Comparison of ENCODE assay signal across 8 cellular contexts in genomic region chr17:38606646-38607611, GRCh38. TPM values are rescaled to one million over a fixed set of nuclear protein-coding genes. Genes with fewer than 3 reads are reported as not detected.
DNase-seq lines count a peak whose midpoint lies in the region; ATAC-seq and TF ChIP-seq lines count a peak whose summit lies in the region.

No MANE protein-coding gene starts in this region.

- peak overlapping the region; percentile 25 to 48 for H3K4me3 ChIP-seq in body of pancreas
- peak overlapping the region in 3 of 4 donors; percentile 54 to 76 (median 60) for H3K4me3 ChIP-seq in upper lobe of left lung
- H3K4me3 ChIP-seq in gastroesophageal sphincter, result peak overlapping the region in 1 of 2 donors; percentile 62

- TF ChIP-seq CTCF in body of pancreas (IDR thresholded peaks at IDR 0.05) (no peak), upper lobe of left lung (IDR thresholded peaks at IDR 0.05) (peak in 1 of 6 experiments; percentile 16), gastroesophageal sphincter (IDR thresholded peaks at IDR 0.05) (no peak)

- peak; percentile 59 for ATAC-seq in body of pancreas
- ATAC-seq in upper lobe of left lung (ENCODE audit: low FRiP score in 2 of 2), result no peak
- ATAC-seq in gastroesophageal sphincter, result no peak
- no peak for ATAC-seq in GM18907 (IDR thresholded peaks at IDR 0.05; ENCODE audit: unreplicated experiment)
- ATAC-seq in GM19463 (IDR thresholded peaks at IDR 0.05; ENCODE audit: unreplicated experiment), result no peak

- H3K27ac Mint-ChIP-seq in activated T-cell treated with anti-CD3 and anti-CD28 coated beads, Interleukin-2, amount 50 U/mL, for 24 hours, result no peak overlapping the region

- TF ChIP-seq POLR2A in body of pancreas (IDR thresholded peaks at IDR 0.05), result peak in 2 of 3 donors; percentile 45
- no peak for TF ChIP-seq POLR2A in upper lobe of left lung (IDR thresholded peaks at IDR 0.05)
- TF ChIP-seq POLR2A in gastroesophageal sphincter (IDR thresholded peaks at IDR 0.05), result no peak

- WGBS in body of pancreas, 2 donors, result 12 to 18% methylated on average over 8 to 25 of the region's 30 CpGs
- 7 to 14% methylated on average over 13 to 29 of the region's 30 CpGs for WGBS in upper lobe of left lung, 2 donors
- 17 to 22% methylated on average over 1 to 3 of the region's 30 CpGs for WGBS in gastroesophageal sphincter (ENCODE audit: low coverage in 1 of 2), 2 donors

- no peaks in the 10 kb centered on the region for H3K36me3 ChIP-seq in body of pancreas (replicated peaks in 1 of 2; ENCODE audit: insufficient read depth in 1 of 2, low read depth in 2 of 2)
- no peaks in the 10 kb centered on the region for H3K36me3 ChIP-seq in upper lobe of left lung
- no peaks in the 10 kb centered on the region for H3K36me3 ChIP-seq in gastroesophageal sphincter

- H3K9me3 ChIP-seq in body of pancreas (no peaks in the 10 kb centered on the region), upper lobe of left lung (no peaks in the 10 kb centered on the region), gastroesophageal sphincter (peaks cover 0 to 5% (median 0%) of the 10 kb centered on the region in 3 donors)

- peaks cover 81% of the 10 kb centered on the region for H3K27me3 Mint-ChIP-seq in activated T-cell treated with anti-CD3 and anti-CD28 coated beads, Interleukin-2, amount 50 U/mL, for 24 hours

- no peaks in the 10 kb centered on the region for H3K36me3 Mint-ChIP-seq in activated T-cell treated with anti-CD3 and anti-CD28 coated beads, Interleukin-2, amount 50 U/mL, for 24 hours (ENCODE audit: low read depth)

- H3K4me3 Mint-ChIP-seq in activated T-cell treated with anti-CD3 and anti-CD28 coated beads, Interleukin-2, amount 50 U/mL, for 24 hours, result peak overlapping the region; percentile 69

- H3K27me3 ChIP-seq in body of pancreas (no peaks in the 10 kb centered on the region), upper lobe of left lung (peaks cover 2 to 45% (median 27%) of the 10 kb centered on the region in 4 donors), gastroesophageal sphincter (peaks cover 100% of the 10 kb centered on the region)

- H3K4me1 ChIP-seq in body of pancreas (peaks cover 32% of the 10 kb centered on the region), upper lobe of left lung (peaks cover 11 to 29% (median 16%) of the 10 kb centered on the region in 4 donors), gastroesophageal sphincter (peaks cover 0 to 40% (median 15%) of the 10 kb centered on the region in 3 donors)

- no peak for DNase-seq in activated T-cell treated with anti-CD3 and anti-CD28 coated beads, Interleukin-2, amount 50 U/mL, for 24 hours
- DNase-seq in activated T-cell treated with anti-CD3 and anti-CD28 coated beads for 4 hours, result no peak
- peak; percentile 53 to 77 (median 69) for DNase-seq in body of pancreas
- peak; percentile 95 for DNase-seq in medulla oblongata (ENCODE audit: extremely low spot score)
- DNase-seq in upper lobe of left lung, result no peak

- intact Hi-C loops in body of pancreas (cut with DNase I), result no loop called here

- no peaks in the 10 kb centered on the region for H3K9me3 Mint-ChIP-seq in activated T-cell treated with anti-CD3 and anti-CD28 coated beads, Interleukin-2, amount 50 U/mL, for 24 hours

- peaks cover 10% of the 10 kb centered on the region for H3K4me1 Mint-ChIP-seq in activated T-cell treated with anti-CD3 and anti-CD28 coated beads, Interleukin-2, amount 50 U/mL, for 24 hours (ENCODE audit: low read depth)

- TF ChIP-seq EP300 in upper lobe of left lung (IDR thresholded peaks at IDR 0.05) (no peak), gastroesophageal sphincter (IDR thresholded peaks at IDR 0.05) (no peak)

- H3K27ac ChIP-seq in body of pancreas (peak overlapping the region; percentile 50 to 80 (median 77)), upper lobe of left lung (no peak overlapping the region), gastroesophageal sphincter (peak overlapping the region in 1 of 4 donors; percentile 55)

RNA-seq across cellular contexts. Expression of gene SRCIN1, which starts 1.2 kb away (rescaled TPM):
- 10 to 100 TPM; 11.2 to 19.8 TPM for total RNA-seq in body of pancreas
- 10 to 100 TPM in 2 of 6 donors, 1 to 10 TPM in 4; 1.6 to 16.6 (median 5.6) TPM for total RNA-seq in upper lobe of left lung
- 1 to 10 TPM in 2 of 4 donors, under 1 TPM in 2; 0.67 to 2.6 (median 1.5) TPM for total RNA-seq in gastroesophageal sphincter

Comparison
In these comparisons a context has a peak if more than half of its experiments do, and no peak if none do; other contexts are left out.
1. DNase-seq: peak in body of pancreas (4 of 4) and medulla oblongata (single experiment); none in activated T-cell treated with anti-CD3 and anti-CD28 coated beads, Interleukin-2, amount 50 U/mL, for 24 hours (single experiment), activated T-cell treated with anti-CD3 and anti-CD28 coated beads for 4 hours (single experiment) and upper lobe of left lung (0 of 2).
2. H3K27ac ChIP-seq: peak in body of pancreas (4 of 4); none in upper lobe of left lung (0 of 4).
3. POLR2A ChIP-seq: peak in body of pancreas (2 of 3); none in upper lobe of left lung (0 of 4) and gastroesophageal sphincter (0 of 2).